In genomic region chr9:81689343-81690175, GRCh38 we compare ENCODE assay signal across 8 cellular contexts. TPM values are rescaled to one million over a fixed set of nuclear protein-coding genes. Genes with fewer than 3 reads are reported as not detected.
DNase-seq lines count a peak whose midpoint lies in the region; ATAC-seq and TF ChIP-seq lines count a peak whose summit lies in the region.

Gene TLE1 (minus strand): TSS chr9:81689547. CDS start chr9:81688240, 1,307 bp downstream.

- H3K36me3 ChIP-seq in left lung, result no peaks in the 10 kb centered on the region

- peak within 1 kb of the TSS; percentile 58 to 88 (median 78) for H3K4me3 ChIP-seq in dorsolateral prefrontal cortex
- peak within 1 kb of the TSS; percentile 76 to 78 for H3K4me3 ChIP-seq in left lung

- H3K4me1 Mint-ChIP-seq in activated CD4-positive, alpha-beta memory T cell treated with anti-CD3 and anti-CD28 coated beads, Interleukin-2, amount 10 ng/mL, durations not matched to agents 7 days and 5 days, result peaks cover 9% of the 10 kb centered on the region

- TF ChIP-seq CTCF in dorsolateral prefrontal cortex (IDR thresholded peaks at IDR 0.05 in 54 of 56, conservative IDR thresholded peaks at IDR 0.05 in 2 of 56; ENCODE audit: low read depth in 1 of 56, partially characterized antibody in 56 of 56), result peak in 14 of 56 donors; percentile 4 to 39 (median 26)
- no peak for TF ChIP-seq CTCF in left lung (IDR thresholded peaks at IDR 0.05)

- H3K27ac Mint-ChIP-seq in activated CD4-positive, alpha-beta memory T cell treated with anti-CD3 and anti-CD28 coated beads, Interleukin-2, amount 10 ng/mL, durations not matched to agents 7 days and 5 days, result peak within 1 kb of the TSS; percentile 62

- H3K36me3 Mint-ChIP-seq in activated CD4-positive, alpha-beta memory T cell treated with anti-CD3 and anti-CD28 coated beads, Interleukin-2, amount 10 ng/mL, durations not matched to agents 7 days and 5 days (ENCODE audit: low read depth), result peaks cover 8% of the 10 kb centered on the region

- no peaks in the 10 kb centered on the region for H3K9me3 ChIP-seq in left lung

- ATAC-seq in GM19035 (IDR thresholded peaks at IDR 0.05; ENCODE audit: unreplicated experiment), result peak; percentile 77
- ATAC-seq in HG03354 (IDR thresholded peaks at IDR 0.05; ENCODE audit: poor library complexity, severe bottlenecking, unreplicated experiment), result peak; percentile 77
- peak; percentile 90 for ATAC-seq in left lung

- H3K27me3 Mint-ChIP-seq in activated CD4-positive, alpha-beta memory T cell treated with anti-CD3 and anti-CD28 coated beads, Interleukin-2, amount 10 ng/mL, durations not matched to agents 7 days and 5 days, result peaks cover 14% of the 10 kb centered on the region

- peak within 1 kb of the TSS; percentile 71 for H3K4me3 Mint-ChIP-seq in activated CD4-positive, alpha-beta memory T cell treated with anti-CD3 and anti-CD28 coated beads, Interleukin-2, amount 10 ng/mL, durations not matched to agents 7 days and 5 days

- H3K4me1 ChIP-seq in left lung, result peaks cover 0 to 37% of the 10 kb centered on the region in 2 donors

- intact Hi-C loops in dorsolateral prefrontal cortex (cut with DNase I) (loop anchor here (1.0 to 5.0 kb wide), 3 partner anchors 137 to 167 kb away; no protein-coding TSS in a partner anchor), left lung (cut with DNase I) (loop anchor here in 1 of 2 donors (10.0 kb wide), 2 partner anchors 65 to 165 kb away; no protein-coding TSS in a partner anchor)

- CTCF ChIA-PET in activated CD4-positive, alpha-beta memory T cell treated with anti-CD3 and anti-CD28 coated beads, Interleukin-2, amount 10 ng/mL, durations not matched to agents 7 days and 5 days (lab: Charles Lee), result no interaction called here

- DNase-seq in ACHN (peak; percentile 98), NCI-H446 treated with DMSO at 0.1 percent for 48 hours (lab: John Stamatoyannopoulos, UW) (peak; percentile 95), dorsolateral prefrontal cortex (peak; percentile 98 to 100 (median 100)), left lung (peak; percentile 99 to 100)
- DNase-seq in activated CD4-positive, alpha-beta memory T cell treated with anti-CD3 and anti-CD28 coated beads, Interleukin-2, amount 10 ng/mL, durations not matched to agents 7 days and 5 days, result peak; percentile 65
- DNase-seq in stimulated activated CD4-positive, alpha-beta T cell treated with anti-CD3 and anti-CD28 coated beads, Interleukin-2, amount 100 ng/mL, for 24 hours, result peak; percentile 62 to 77

- H3K27ac ChIP-seq in dorsolateral prefrontal cortex (peak within 1 kb of the TSS; percentile 52 to 95 (median 89)), left lung (peak within 1 kb of the TSS; percentile 82 to 88)

- in situ Hi-C loops in ACHN (cut with HindIII; ENCODE audit: low pct_ligation_motif_present, low pct_unique_long_range_greater_than_20kb, low sequenced_read_pairs), result no loop called here

- POLR2A ChIA-PET in activated CD4-positive, alpha-beta memory T cell treated with anti-CD3 and anti-CD28 coated beads, Interleukin-2, amount 10 ng/mL, durations not matched to agents 7 days and 5 days (lab: Charles Lee), result no interaction called here

- H3K27me3 ChIP-seq in dorsolateral prefrontal cortex (no peaks in the 10 kb centered on the region), left lung (peaks cover 0 to 36% of the 10 kb centered on the region in 2 donors)

- H3K9me3 Mint-ChIP-seq in activated CD4-positive, alpha-beta memory T cell treated with anti-CD3 and anti-CD28 coated beads, Interleukin-2, amount 10 ng/mL, durations not matched to agents 7 days and 5 days, result no peaks in the 10 kb centered on the region

RNA-seq across cellular contexts. Expression of gene TLE1, which starts in this region (rescaled TPM):
- under 1 TPM; 0.48 to 0.53 TPM for total RNA-seq in activated CD4-positive, alpha-beta memory T cell treated with anti-CD3 and anti-CD28 coated beads, Interleukin-2, amount 10 ng/mL, durations not matched to agents 7 days and 5 days
- total RNA-seq in dorsolateral prefrontal cortex, result 10 to 100 TPM; 21.6 to 65.6 (median 42.8) TPM
- total RNA-seq in left lung, result 10 to 100 TPM; 15.1 to 29.2 TPM

Comparison
In these comparisons a context has a peak if more than half of its experiments do, and no peak if none do; other contexts are left out.
1. Peak in every context shown above with its lines: DNase-seq, ATAC-seq, H3K4me3 ChIP-seq and H3K27ac ChIP-seq.
2. RNA of gene TLE1 (total RNA-seq): 21.6 to 65.6 TPM in dorsolateral prefrontal cortex and 15.1 to 29.2 TPM in left lung; 0.48 to 0.53 TPM in activated CD4-positive, alpha-beta memory T cell treated with anti-CD3 and anti-CD28 coated beads, Interleukin-2, amount 10 ng/mL, durations not matched to agents 7 days and 5 days; every median in the first group is over 10 times any median in the second.
3. Peak in DNase-seq in activated CD4-positive, alpha-beta memory T cell treated with anti-CD3 and anti-CD28 coated beads, Interleukin-2, amount 10 ng/mL, durations not matched to agents 7 days and 5 days; RNA of the gene not detected or under 1 TPM.